25 cellular contexts compared by ENCODE assay signal in genomic region chr1:63757334-63757733, GRCh38. TPM values are rescaled to one million over a fixed set of nuclear protein-coding genes. Genes with fewer than 3 reads are reported as not detected.
"Had no signal": no experiment of that assay in that cellular context is flagged by ENCODE, and none has a peak within 500 bp of the region (broad histone marks: within the 10 kb centered on the region; RNA-seq: fewer than 3 reads in every experiment).

No MANE protein-coding gene starts in this region.

- DNase-seq: heart right ventricle; islet precursor cell; left ventricle myocardium inferior; mesendoderm; naive thymus-derived CD8-positive, alpha-beta T cell; occipital lobe; ovary; retina; right cardiac atrium; sigmoid colon; small intestine; spleen; stimulated activated CD4-positive, alpha-beta T cell treated with anti-CD3 and anti-CD28 coated beads, Interleukin-4, amount 100 ng/mL, for 24 hours; stimulated activated naive CD4-positive, alpha-beta T cell; substantia nigra; upper lobe of right lung had no signal

- H2AFZ ChIP-seq: hepatocyte had no signal

- H3K79me2 ChIP-seq: hepatocyte had no signal

- H3K4me3 Mint-ChIP-seq: naive thymus-derived CD8-positive, alpha-beta T cell; nephron; neural crest cell; stimulated activated effector memory CD8-positive, alpha-beta T cell treated with anti-CD3 and anti-CD28 coated beads, Interleukin-12 subunit alpha, Interleukin-12 subunit beta, amount 100 ng/mL, for 72 hours; stimulated activated naive CD8-positive, alpha-beta T cell treated with anti-CD3 and anti-CD28 coated beads, Interleukin-15, Interleukin-2, amounts not matched to agents 100 ng/mL and 50 ng/mL, for 24 hours had no signal

- H3K9me3 Mint-ChIP-seq: naive thymus-derived CD8-positive, alpha-beta T cell; nephron; neural crest cell; stimulated activated effector memory CD8-positive, alpha-beta T cell treated with anti-CD3 and anti-CD28 coated beads, Interleukin-12 subunit alpha, Interleukin-12 subunit beta, amount 100 ng/mL, for 72 hours; stimulated activated naive CD8-positive, alpha-beta T cell treated with anti-CD3 and anti-CD28 coated beads, Interleukin-15, Interleukin-2, amounts not matched to agents 100 ng/mL and 50 ng/mL, for 24 hours had no signal

- H3K4me3 ChIP-seq: heart right ventricle, hepatocyte, left ventricle myocardium inferior, lung, ovary, prostate gland, sigmoid colon, spleen, tibial nerve, upper lobe of right lung had no signal

- H3K36me3 ChIP-seq: heart right ventricle, left ventricle myocardium inferior, neutrophil, ovary, prostate gland, sigmoid colon, spleen, tibial nerve, upper lobe of right lung had no signal

- H3K27ac ChIP-seq: heart right ventricle, hepatocyte, left ventricle myocardium inferior, neutrophil, ovary, prostate gland, sigmoid colon, spleen, upper lobe of right lung had no signal

- H3K4me1 ChIP-seq: heart right ventricle, left ventricle myocardium inferior, prostate gland, sigmoid colon, spleen, upper lobe of right lung had no signal

- H3K27me3 ChIP-seq: heart right ventricle, hepatocyte, ovary, sigmoid colon, spleen, tibial nerve, upper lobe of right lung had no signal

- H3K27ac Mint-ChIP-seq: naive thymus-derived CD8-positive, alpha-beta T cell; stimulated activated effector memory CD8-positive, alpha-beta T cell treated with anti-CD3 and anti-CD28 coated beads, Interleukin-12 subunit alpha, Interleukin-12 subunit beta, amount 100 ng/mL, for 72 hours; stimulated activated naive CD8-positive, alpha-beta T cell treated with anti-CD3 and anti-CD28 coated beads, Interleukin-15, Interleukin-2, amounts not matched to agents 100 ng/mL and 50 ng/mL, for 24 hours had no signal

- H3K27me3 Mint-ChIP-seq: stimulated activated naive CD8-positive, alpha-beta T cell treated with anti-CD3 and anti-CD28 coated beads, Interleukin-15, Interleukin-2, amounts not matched to agents 100 ng/mL and 50 ng/mL, for 24 hours had no signal

- H3K9me3 ChIP-seq: heart right ventricle, left ventricle myocardium inferior, neutrophil, ovary, prostate gland, sigmoid colon, spleen, tibial nerve, upper lobe of right lung had no signal

- H3K4me1 Mint-ChIP-seq: naive thymus-derived CD8-positive, alpha-beta T cell; stimulated activated effector memory CD8-positive, alpha-beta T cell treated with anti-CD3 and anti-CD28 coated beads, Interleukin-12 subunit alpha, Interleukin-12 subunit beta, amount 100 ng/mL, for 72 hours had no signal

- ATAC-seq: heart right ventricle; naive thymus-derived CD8-positive, alpha-beta T cell; right cardiac atrium; stimulated activated effector memory CD8-positive, alpha-beta T cell treated with anti-CD3 and anti-CD28 coated beads, Interleukin-12 subunit alpha, Interleukin-12 subunit beta, amount 100 ng/mL, for 72 hours; upper lobe of right lung had no signal

RNA-seq across cellular contexts. Expression of gene ROR1, which starts 16.5 kb away (rescaled TPM):
- polyA plus RNA-seq: naive thymus-derived CD8-positive, alpha-beta T cell had no signal
